33 cellular contexts compared by ENCODE assay signal in the genomic region with DNA sequence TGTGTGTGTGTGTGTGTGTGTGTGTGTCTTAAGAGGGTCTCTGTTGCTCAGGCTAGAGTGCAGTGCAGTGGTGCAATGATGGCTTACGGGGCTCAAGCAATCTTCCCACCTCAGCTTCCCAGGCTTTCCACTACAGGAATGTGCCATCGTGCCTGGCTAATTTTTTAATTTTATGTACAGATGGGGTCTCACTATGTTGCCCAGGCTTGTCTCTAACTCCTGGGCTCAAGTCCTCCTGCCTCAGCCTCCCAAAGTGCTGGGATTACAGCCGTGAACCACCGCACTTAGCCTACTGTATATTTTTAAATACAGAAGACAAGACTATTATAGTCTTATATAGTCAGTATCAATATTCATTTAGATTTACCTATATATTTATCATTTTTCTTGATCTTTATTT.
"Had no signal": no experiment of that assay in that cellular context is flagged by ENCODE, and none has a peak within 500 bp of the region (broad histone marks: within the 10 kb centered on the region; RNA-seq: fewer than 3 reads in every experiment).

No MANE protein-coding gene starts in this region.

- H3K9me3 ChIP-seq: adrenal gland, body of pancreas, breast epithelium had no signal

- DNase-seq: activated effector memory CD4-positive, alpha-beta T cell treated with anti-CD3 and anti-CD28 coated beads, Interleukin-2, amount 50 U/mL, for 16 hours; activated effector memory CD4-positive, alpha-beta T cell treated with Interleukin-2 at 50 U/mL for 16 hours; activated gamma-delta T cell; activated gamma-delta T cell treated with Interleukin-2 at 50 U/mL for 16 hours; activated naive CD4-positive, alpha-beta T cell; activated naive CD4-positive, alpha-beta T cell treated with anti-CD3 and anti-CD28 coated beads for 36 hours; activated naive CD4-positive, alpha-beta T cell treated with anti-CD3 and anti-CD28 coated beads, Interleukin-2, amount 10 ng/mL, durations not matched to agents 7 days and 5 days; activated naive CD4-positive, alpha-beta T cell treated with anti-CD3 and anti-CD28 coated beads, Interleukin-2, amount 50 U/mL, for 16 hours; activated naive CD4-positive, alpha-beta T cell treated with Interleukin-2 at 50 U/mL for 16 hours; activated naive CD8-positive, alpha-beta T cell treated with anti-CD3 and anti-CD28 coated beads for 36 hours; activated naive CD8-positive, alpha-beta T cell treated with anti-CD3 and anti-CD28 coated beads, Interleukin-2, amount 10 ng/mL, durations not matched to agents 7 days and 5 days; activated naive CD8-positive, alpha-beta T cell treated with anti-CD3 and anti-CD28 coated beads, Interleukin-2, amount 50 U/mL, for 24 hours; activated T-cell treated with anti-CD3 and anti-CD28 coated beads, Interleukin-2, amount 50 U/mL, for 24 hours; activated T-cell treated with anti-CD3 and anti-CD28 coated beads, Interleukin-2, amount 50 U/mL, for 4 hours; activated T-cell treated with anti-CD3 and anti-CD28 coated beads, Interleukin-2, amount 50 U/mL, for 48 hours; activated T-cell treated with anti-CD3 and anti-CD28 coated beads, Interleukin-2, amount 50 U/mL, for 72 hours; adrenal gland; amniotic stem cell; amygdala; anterior cingulate cortex; aorta; body of pancreas; brain microvascular endothelial cell; caudate nucleus; central memory CD4-positive, alpha-beta T cell; cerebellar nuclear complex had no signal

- H3K36me3 ChIP-seq: adrenal gland, ascending aorta, brain microvascular endothelial cell, breast epithelium, cardiac muscle cell had no signal

- H3K4me1 ChIP-seq: adrenal gland, body of pancreas, breast epithelium had no signal

- H3K4me3 ChIP-seq: adrenal gland, ascending aorta, body of pancreas, breast epithelium, cardiac muscle cell had no signal

- H3K27ac ChIP-seq: adrenal gland, ascending aorta, body of pancreas, brain microvascular endothelial cell, breast epithelium, cardiac muscle cell had no signal

- ATAC-seq: activated naive CD4-positive, alpha-beta T cell treated with anti-CD3 and anti-CD28 coated beads, Interleukin-2, amount 50 U/mL, for 72 hours; activated naive CD8-positive, alpha-beta T cell treated with anti-CD3 and anti-CD28 coated beads, Interleukin-2, amount 50 U/mL, for 24 hours; activated T-cell treated with anti-CD3 and anti-CD28 coated beads, Interleukin-2, amount 50 U/mL, for 4 hours; activated T-cell treated with anti-CD3 and anti-CD28 coated beads, Interleukin-2, amount 50 U/mL, for 72 hours; activated T-helper 17 cell treated with anti-CD3 and anti-CD28 coated beads, Interleukin-2, amount 50 U/mL, for 72 hours; body of pancreas had no signal

- FAIRE-seq: astrocyte, bronchial epithelial cell had no signal

- H3K27me3 ChIP-seq: adrenal gland, ascending aorta, body of pancreas, brain microvascular endothelial cell, breast epithelium, cardiac muscle cell had no signal
